Comparison of ENCODE assay signal across 23 cellular contexts in the genomic region with DNA sequence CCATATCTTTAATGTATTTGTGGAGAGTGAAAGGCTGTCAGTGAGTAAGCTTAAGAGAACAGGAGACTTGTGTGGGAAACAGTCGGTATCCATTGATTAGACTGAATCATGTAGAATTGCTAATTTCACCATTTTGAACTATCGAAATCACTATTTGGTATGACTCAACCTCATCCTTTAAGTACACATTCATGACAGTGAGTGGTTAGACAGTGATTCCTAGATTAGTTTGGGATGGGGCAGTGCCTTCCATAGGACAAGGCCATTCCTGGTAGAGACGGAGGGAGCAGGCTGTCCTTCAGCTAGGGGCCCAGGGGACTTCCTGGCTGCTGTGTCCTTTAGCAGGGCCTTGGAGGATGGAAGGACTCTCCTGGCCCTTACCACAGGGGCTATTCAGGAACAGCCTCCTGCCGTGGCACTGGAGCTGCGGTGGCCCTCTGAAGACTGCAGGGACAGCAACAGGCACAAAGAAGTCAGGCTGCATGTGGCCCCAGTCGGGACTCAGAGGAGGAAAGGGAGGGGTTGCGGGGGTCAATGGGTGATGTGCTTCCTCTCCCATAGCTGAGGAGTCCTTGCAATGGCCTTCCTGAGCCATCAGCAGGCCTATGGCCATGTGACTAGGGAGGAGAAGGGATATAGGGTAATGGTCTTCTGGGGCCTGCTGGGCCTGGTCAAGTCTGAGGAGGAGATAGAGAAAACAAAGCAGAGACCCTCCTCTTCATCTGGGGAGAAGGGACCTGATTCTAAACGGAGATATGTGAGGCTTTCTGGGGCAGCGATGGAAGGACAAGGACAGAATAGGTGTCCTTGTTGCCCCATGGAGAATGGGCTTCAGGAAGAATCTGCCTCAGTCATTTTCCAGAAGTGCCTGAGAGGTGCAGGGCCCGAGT. TPM values are rescaled to one million over a fixed set of nuclear protein-coding genes. Genes with fewer than 3 reads are reported as not detected.
DNase-seq lines count a peak whose midpoint lies in the region; ATAC-seq, FAIRE-seq and TF ChIP-seq lines count a peak whose summit lies in the region.
"Had no signal": no experiment of that assay in that cellular context is flagged by ENCODE, and none has a peak within 500 bp of the region (broad histone marks: within the 10 kb centered on the region; RNA-seq: fewer than 3 reads in every experiment).

No MANE protein-coding gene starts in this region.

- no peak overlapping the region for H4K5ac ChIP-seq in IMR-90 (ENCODE audit: low read depth, low read length)

- no peak overlapping the region for H3K9ac ChIP-seq in IMR-90 (ENCODE audit: low read depth, low read length)
- no peak overlapping the region for H3K9ac ChIP-seq in HepG2 (ENCODE audit: insufficient read depth, low read depth, low read length)
- H3K9ac ChIP-seq in colonic mucosa (ENCODE audit: low read depth in 2 of 2, low read length in 2 of 2), result no peak overlapping the region
- H3K9ac ChIP-seq: BLaER1 had no signal

- WGBS in IMR-90 (ENCODE audit: extremely low coverage in 2 of 2, insufficient read length in 1 of 2), 2 experiments, result 50% methylated on average over 1 of the region's 10 CpGs; no CpG with 5 or more reads in 1 of the 2 experiments
- WGBS in HepG2 (ENCODE audit: low lambda C conversion rate), result 44% methylated on average over 8 of the region's 10 CpGs

- in situ Hi-C loops in IMR-90 (cut with MboI; ENCODE audit: low sequenced_read_pairs) (no loop called here), HepG2 (cut with HindIII; ENCODE audit: extremely low pct_ligation_motif_present, low pct_unique_long_range_greater_than_20kb) (loop anchor here (5.0 kb wide), 1 partner anchor 35 kb away; no protein-coding TSS in a partner anchor)

- no peak overlapping the region for H2AK9ac ChIP-seq in IMR-90 (replicated peaks; ENCODE audit: low read depth, low read length, poor library complexity)

- no peak overlapping the region for H3K4me2 ChIP-seq in IMR-90 (ENCODE audit: low read depth, low read length)
- H3K4me2 ChIP-seq in HepG2 (ENCODE audit: low read depth, low read length), result no peak overlapping the region
- H3K4me2 ChIP-seq: BLaER1 had no signal

- no peak overlapping the region for H3K4me3 Mint-ChIP-seq in activated CD4-positive, alpha-beta T cell treated with anti-CD3 and anti-CD28 coated beads, Interleukin-2, amount 10 ng/mL, durations not matched to agents 24 days and 14 days
- H3K4me3 Mint-ChIP-seq in progenitor cell of endocrine pancreas (ENCODE audit: low read depth), result no peak overlapping the region
- no peak overlapping the region for H3K4me3 Mint-ChIP-seq in stimulated activated naive B cell treated with anti-CD40 and anti-IgM and Interleukin-4, amounts not matched to agents 10 μg/mL and 1 μg/mL and 100 μg/mL, for 72 hours
- H3K4me3 Mint-ChIP-seq: CD8-positive, alpha-beta T cell had no signal

- H3K56ac ChIP-seq in IMR-90 (ENCODE audit: extremely low read depth, insufficient read depth, low read length), result no peak overlapping the region

- TF ChIP-seq CTCF in IMR-90 (conservative IDR thresholded peaks at IDR 0.05; ENCODE audit: low read depth, low read length) (no peak), HepG2 (CRISPR knock-in tag; IDR thresholded peaks at IDR 0.05) (peak; percentile 13; the same call in 1 of the 2 replicates), progenitor cell of endocrine pancreas (IDR thresholded peaks at IDR 0.05; ENCODE audit: unreplicated experiment) (no peak), colonic mucosa (IDR thresholded peaks at IDR 0.05) (no peak)

- H2AK5ac ChIP-seq in IMR-90 (ENCODE audit: low read depth, low read length), result peak overlapping the region; percentile 16; the same call in 1 of the 2 replicates

- no peaks in the 10 kb centered on the region for H3K27me3 Mint-ChIP-seq in activated CD4-positive, alpha-beta T cell treated with anti-CD3 and anti-CD28 coated beads, Interleukin-2, amount 10 ng/mL, durations not matched to agents 24 days and 14 days
- H3K27me3 Mint-ChIP-seq in progenitor cell of endocrine pancreas, result no peaks in the 10 kb centered on the region
- H3K27me3 Mint-ChIP-seq in stimulated activated naive B cell treated with anti-CD40 and anti-IgM and Interleukin-4, amounts not matched to agents 10 μg/mL and 1 μg/mL and 100 μg/mL, for 72 hours, result peaks cover 0 to 6% of the 10 kb centered on the region in 2 donors

- H2AFZ ChIP-seq in IMR-90 (replicated peaks; ENCODE audit: low read length, poor library complexity), result no peak overlapping the region
- H2AFZ ChIP-seq in HepG2 (ENCODE audit: low read length), result no peak overlapping the region

- ATAC-seq in IMR-90 (ENCODE audit: low read depth), result no peak
- ATAC-seq in HepG2, result peak; percentile 14
- no peak for ATAC-seq in stimulated activated naive B cell treated with anti-CD40 and anti-IgM and Interleukin-4, amounts not matched to agents 10 μg/mL and 1 μg/mL and 100 μg/mL, for 72 hours (replicated peaks)
- ATAC-seq in left cardiac atrium, result no peak
- ATAC-seq: CD8-positive, alpha-beta T cell had no signal

- no peak overlapping the region for H3K14ac ChIP-seq in IMR-90 (replicated peaks; ENCODE audit: low read depth, low read length)

- H3K23ac ChIP-seq in IMR-90 (ENCODE audit: low read depth, low read length), result no peak overlapping the region

- DNase-seq in activated CD4-positive, alpha-beta T cell treated with anti-CD3 and anti-CD28 coated beads, Interleukin-2, amount 10 ng/mL, durations not matched to agents 24 days and 14 days, result no peak
- no peak for DNase-seq in activated CD4-positive, alpha-beta T cell treated with anti-CD3 and anti-CD28 coated beads for 1 hour
- DNase-seq in IMR-90, result no peak
- peak; percentile 78 for DNase-seq in HepG2 (ENCODE audit: low spot score)
- DNase-seq in progenitor cell of endocrine pancreas (ENCODE audit: low spot score, unreplicated experiment), result no peak
- DNase-seq in colonic mucosa, result no peak
- DNase-seq in stimulated activated naive B cell treated with anti-CD40 and anti-IgM and Interleukin-4, amounts not matched to agents 10 μg/mL and 1 μg/mL and 100 μg/mL, for 72 hours, result no peak
- no peak for DNase-seq in left cardiac atrium
- DNase-seq: 8988T; CD8-positive, alpha-beta T cell; DMS79 treated with DMSO at 0.1 percent for 48 hours; HCEC 1CT; NCI-H1930; NCI-H2171; NCI-H446 treated with DMSO at 0.1 percent for 48 hours; NK-92 treated with Interleukin-12 subunit alpha and Interleukin-12 subunit beta, amount 100 ng/mL, for 24 hours; OCI-M1 had no signal

- no peak overlapping the region for H2BK15ac ChIP-seq in IMR-90 (ENCODE audit: low read depth, low read length)

- no peaks in the 10 kb centered on the region for H3K36me3 ChIP-seq in IMR-90 (ENCODE audit: control insufficient read depth, insufficient read depth, low read length)
- peaks cover 23 to 41% of the 10 kb centered on the region in 2 experiments for H3K36me3 ChIP-seq in HepG2 (replicated peaks in 1 of 2; ENCODE audit: control insufficient read depth in 1 of 2, insufficient read depth in 2 of 2, low read length in 2 of 2)
- no peaks in the 10 kb centered on the region for H3K36me3 ChIP-seq in colonic mucosa
- H3K36me3 ChIP-seq: BLaER1 had no signal

- H3K9me3 ChIP-seq in IMR-90 (ENCODE audit: control insufficient read depth, insufficient read depth, low read length) (no peaks in the 10 kb centered on the region), HepG2 (ENCODE audit: low read length) (no peaks in the 10 kb centered on the region), colonic mucosa (no peaks in the 10 kb centered on the region)
- H3K9me3 ChIP-seq: BLaER1 had no signal

- H4K8ac ChIP-seq in IMR-90 (ENCODE audit: low read depth in 2 of 2, low read length in 2 of 2), result no peak overlapping the region

- TF ChIP-seq EP300 in HepG2 (IDR thresholded peaks at IDR 0.05; ENCODE audit: low read depth in 2 of 2, low read length in 2 of 2) (0 out of 4 replicates have a peak, but pooled peaks of 1 of the 2 experiments have one; percentile 11), HepG2 (CRISPR knock-in tag; IDR thresholded peaks at IDR 0.05; ENCODE audit: borderline replicate concordance) (no peak)

- POLR2A ChIA-PET in IMR-90 (lab: Charles Lee; ENCODE audit: unreplicated experiment) (no interaction called here), HepG2 (lab: Yijun Ruan, JAX) (interaction anchor here (1.0 to 5.4 kb wide), 21 partner anchors 9 to 221 kb away, joined by 3 to 88 read pairs (median 5); partner anchors contain the start of genes SERPINA1, SERPINA10, SERPINA2 and SERPINA6)

- no peak overlapping the region for H2BK120ac ChIP-seq in IMR-90 (ENCODE audit: low read depth, low read length)

- H2BK5ac ChIP-seq in IMR-90 (ENCODE audit: low read depth, low read length, poor library complexity, severe bottlenecking), result no peak overlapping the region

- H3K79me1 ChIP-seq in IMR-90 (ENCODE audit: low read depth in 1 of 2, low read length in 2 of 2), result no peaks in the 10 kb centered on the region

- H2BK20ac ChIP-seq in IMR-90 (ENCODE audit: low read depth, low read length), result no peak overlapping the region

- H3K9me3 Mint-ChIP-seq in activated CD4-positive, alpha-beta T cell treated with anti-CD3 and anti-CD28 coated beads, Interleukin-2, amount 10 ng/mL, durations not matched to agents 24 days and 14 days, result no peaks in the 10 kb centered on the region
- H3K9me3 Mint-ChIP-seq in progenitor cell of endocrine pancreas (ENCODE audit: low read depth), result no peaks in the 10 kb centered on the region
- no peaks in the 10 kb centered on the region for H3K9me3 Mint-ChIP-seq in stimulated activated naive B cell treated with anti-CD40 and anti-IgM and Interleukin-4, amounts not matched to agents 10 μg/mL and 1 μg/mL and 100 μg/mL, for 72 hours
- H3K9me3 Mint-ChIP-seq: CD8-positive, alpha-beta T cell had no signal

- H4K91ac ChIP-seq in IMR-90 (ENCODE audit: insufficient read depth, low read depth, low read length), result no peak overlapping the region

- peaks cover 12% of the 10 kb centered on the region for H3K9me1 ChIP-seq in IMR-90 (ENCODE audit: insufficient read depth, low read length)

- H3K36me3 Mint-ChIP-seq in activated CD4-positive, alpha-beta T cell treated with anti-CD3 and anti-CD28 coated beads, Interleukin-2, amount 10 ng/mL, durations not matched to agents 24 days and 14 days (ENCODE audit: low read depth), result no peaks in the 10 kb centered on the region
- peaks cover 22% of the 10 kb centered on the region for H3K36me3 Mint-ChIP-seq in progenitor cell of endocrine pancreas (ENCODE audit: insufficient read depth)
- H3K36me3 Mint-ChIP-seq in stimulated activated naive B cell treated with anti-CD40 and anti-IgM and Interleukin-4, amounts not matched to agents 10 μg/mL and 1 μg/mL and 100 μg/mL, for 72 hours, result no peaks in the 10 kb centered on the region
- H3K36me3 Mint-ChIP-seq: CD8-positive, alpha-beta T cell had no signal

- intact Hi-C loops in activated CD4-positive, alpha-beta T cell treated with anti-CD3 and anti-CD28 coated beads, Interleukin-2, amount 10 ng/mL, durations not matched to agents 24 days and 14 days (cut with micrococcal nuclease), result no loop called here
- intact Hi-C loops in IMR-90 (cut with micrococcal nuclease) (no loop called here), HepG2 (cut with micrococcal nuclease; ENCODE audit: unreplicated experiment) (loop anchor here (1.0 to 10.0 kb wide), 5 partner anchors 22 to 242 kb away; no protein-coding TSS in a partner anchor), colonic mucosa (cut with DNase I) (no loop called here), left cardiac atrium (cut with DNase I) (no loop called here)

- H4K20me1 ChIP-seq in IMR-90 (ENCODE audit: insufficient read depth, low read length) (no peaks in the 10 kb centered on the region), HepG2 (ENCODE audit: insufficient read depth, low read length) (peaks cover 55% of the 10 kb centered on the region)
- H4K20me1 ChIP-seq: BLaER1 had no signal

- TF ChIP-seq POLR2A in IMR-90 (IDR thresholded peaks at IDR 0.05; ENCODE audit: low read depth, low read length) (no peak), HepG2 (IDR thresholded peaks at IDR 0.05; ENCODE audit: insufficient read depth in 1 of 2, low read depth in 2 of 2, low read length in 2 of 2) (peak in 1 of 2 experiments; percentile 82; a peak in 3 of 4 replicates)

- CTCF ChIA-PET in IMR-90 (lab: Yijun Ruan, JAX) (no interaction called here), HepG2 (lab: Yijun Ruan, JAX; ENCODE audit: low intra/inter-chr PET ratio, low total read pairs) (interaction anchor here (1.0 to 1.2 kb wide), 3 partner anchors 22 to 36 kb away, joined by 3 to 4 read pairs (median 4); no protein-coding TSS in a partner anchor)

- H3K4me3 ChIP-seq in IMR-90 (ENCODE audit: insufficient read depth, low read depth, low read length) (no peak overlapping the region), HepG2 (replicated peaks in 1 of 3; ENCODE audit: insufficient read depth in 1 of 3, low read depth in 2 of 3, low read length in 3 of 3) (no peak overlapping the region), colonic mucosa (no peak overlapping the region)
- H3K4me3 ChIP-seq: BLaER1 had no signal

- FAIRE-seq in HepG2 (lab: Jason Lieb, UNC), result peak; percentile 79
- FAIRE-seq: D721Med, G401.6, HTR-8/SVneo had no signal

- no peak overlapping the region for H3K18ac ChIP-seq in IMR-90 (ENCODE audit: low read depth, low read length)

- BruUV-seq in IMR-90 (replicated peaks; lab: Mats Ljungman, UMichigan) (no TSS peak), HepG2 (replicated peaks; lab: Mats Ljungman, UMichigan) (TSS peak; percentile 2)

- H3K4ac ChIP-seq in IMR-90 (ENCODE audit: low read depth, low read length), result no peak overlapping the region

- H3K4me1 ChIP-seq in IMR-90 (ENCODE audit: control insufficient read depth, insufficient read depth, low read length), result peaks cover 7% of the 10 kb centered on the region
- peaks cover 100% of the 10 kb centered on the region for H3K4me1 ChIP-seq in HepG2 (ENCODE audit: insufficient read depth, low read length)
- no peaks in the 10 kb centered on the region for H3K4me1 ChIP-seq in colonic mucosa

- H3K27ac Mint-ChIP-seq in activated CD4-positive, alpha-beta T cell treated with anti-CD3 and anti-CD28 coated beads, Interleukin-2, amount 10 ng/mL, durations not matched to agents 24 days and 14 days, result peak overlapping the region; percentile 12
- peak overlapping the region; percentile 50 for H3K27ac Mint-ChIP-seq in progenitor cell of endocrine pancreas
- H3K27ac Mint-ChIP-seq in stimulated activated naive B cell treated with anti-CD40 and anti-IgM and Interleukin-4, amounts not matched to agents 10 μg/mL and 1 μg/mL and 100 μg/mL, for 72 hours, result no peak overlapping the region
- H3K27ac Mint-ChIP-seq: CD8-positive, alpha-beta T cell had no signal

- no peak for TF ChIP-seq RAD21 in IMR-90 (IDR thresholded peaks at IDR 0.05; ENCODE audit: low read length)
- no peak for TF ChIP-seq RAD21 in HepG2 (CRISPR knock-in tag; IDR thresholded peaks at IDR 0.05)

- H3K79me2 ChIP-seq in HepG2 (ENCODE audit: insufficient read depth, low read length), result peaks cover 4% of the 10 kb centered on the region

- H3K27me3 ChIP-seq in IMR-90 (ENCODE audit: control insufficient read depth, insufficient read depth, low read length) (no peaks in the 10 kb centered on the region; the same call in 1 of the 2 replicates), HepG2 (ENCODE audit: control insufficient read depth in 1 of 2, insufficient read depth in 2 of 2, low read length in 2 of 2) (no peaks in the 10 kb centered on the region), colonic mucosa (no peaks in the 10 kb centered on the region)
- H3K27me3 ChIP-seq: BLaER1 had no signal

- dilution Hi-C loops in IMR-90 (cut with HindIII; ENCODE audit: low sequenced_read_pairs, unreplicated experiment), result no loop called here

- no peaks in the 10 kb centered on the region for H3K4me1 Mint-ChIP-seq in activated CD4-positive, alpha-beta T cell treated with anti-CD3 and anti-CD28 coated beads, Interleukin-2, amount 10 ng/mL, durations not matched to agents 24 days and 14 days
- H3K4me1 Mint-ChIP-seq in progenitor cell of endocrine pancreas (ENCODE audit: low read depth), result peaks cover 14% of the 10 kb centered on the region
- no peaks in the 10 kb centered on the region for H3K4me1 Mint-ChIP-seq in stimulated activated naive B cell treated with anti-CD40 and anti-IgM and Interleukin-4, amounts not matched to agents 10 μg/mL and 1 μg/mL and 100 μg/mL, for 72 hours

- no peak overlapping the region for H3K27ac ChIP-seq in IMR-90 (ENCODE audit: insufficient read depth, low read length)
- peak overlapping the region; percentile 41 for H3K27ac ChIP-seq in HepG2 (ENCODE audit: extremely low read length, insufficient read depth, low read length)
- no peak overlapping the region for H3K27ac ChIP-seq in colonic mucosa
- H3K27ac ChIP-seq: BLaER1, HL-60 had no signal

RNA-seq across cellular contexts. Expression of gene SERPINA2, which starts 10.7 kb away (rescaled TPM):
- total RNA-seq in activated CD4-positive, alpha-beta T cell treated with anti-CD3 and anti-CD28 coated beads, Interleukin-2, amount 10 ng/mL, durations not matched to agents 24 days and 14 days, result not detected in 2 replicates
- total RNA-seq in IMR-90 (2012; rRNA removed) (not detected in 2 replicates), HepG2 (2016; rRNA removed; fragmentation: Illumina TruSeq; extraction: Trizol) (0.24 TPM in 1 of 2 replicates, not detected in the other), progenitor cell of endocrine pancreas (not detected in 2 replicates), colonic mucosa (not detected), left cardiac atrium (not detected)
- polyA plus RNA-seq in IMR-90 (2012; rRNA removed) (not detected in 2 replicates), HepG2 (2011; rRNA removed) (0.08 TPM in 1 of 2 replicates, not detected in the other)
- not detected in 2 replicates for polyA plus RNA-seq in IMR-90 (2012; cell fraction: cytosol; rRNA removed)
- not detected in 2 replicates for polyA plus RNA-seq in IMR-90 (2012; cell fraction: nucleus; rRNA removed; ENCODE audit: low replicate concordance)
- not detected in 2 replicates for total RNA-seq in HepG2 (2016; cell fraction: cytosol; rRNA removed; fragmentation: Illumina TruSeq; extraction: Trizol; ENCODE audit: low read depth)
- total RNA-seq in HepG2 (2016; cell fraction: insoluble cytoplasmic fraction; rRNA removed; fragmentation: Illumina TruSeq; extraction: Trizol), result 0.21 TPM in 1 of 2 replicates, not detected in the other
- not detected in 2 replicates for total RNA-seq in HepG2 (2016; cell fraction: membrane; rRNA removed; fragmentation: Illumina TruSeq; extraction: Trizol)
- total RNA-seq in HepG2 (2016; cell fraction: nucleus; rRNA removed; fragmentation: Illumina TruSeq; extraction: Trizol), result not detected in 2 replicates
- not detected in 2 replicates for polyA plus RNA-seq in HepG2 (2011; cell fraction: cytosol; rRNA removed)
- 0.81 and 0.84 TPM in 2 replicates for polyA plus RNA-seq in HepG2 (2011; cell fraction: nucleus; rRNA removed)
- 0.17 TPM in 1 of 2 replicates, not detected in the other for polyA plus RNA-seq in HepG2 (2012)
- not detected in 2 replicates for polyA plus RNA-seq in HepG2 (2016; cell fraction: cytosol; fragmentation: Illumina TruSeq; extraction: Trizol; ENCODE audit: low read depth)
- polyA plus RNA-seq in HepG2 (2016; cell fraction: insoluble cytoplasmic fraction; fragmentation: Illumina TruSeq; extraction: Trizol; ENCODE audit: low read depth), result not detected in 2 replicates
- 0.21 TPM in 1 of 2 replicates, not detected in the other for polyA plus RNA-seq in HepG2 (2016; cell fraction: membrane; fragmentation: Illumina TruSeq; extraction: Trizol; ENCODE audit: low read depth)
- polyA plus RNA-seq in HepG2 (2016; cell fraction: nucleus; fragmentation: Illumina TruSeq; extraction: Trizol; ENCODE audit: insufficient read depth, low read depth), result not detected in 2 replicates
- not detected in 2 replicates for polyA minus RNA-seq in HepG2 (2011; rRNA and poly(A)+ RNA removed; ENCODE audit: low replicate concordance)
- polyA minus RNA-seq in HepG2 (2011; cell fraction: cytosol; rRNA and poly(A)+ RNA removed), result not detected in 2 replicates
- polyA minus RNA-seq in HepG2 (2011; cell fraction: nucleus; rRNA and poly(A)+ RNA removed), result 0.87 and 1.4 TPM in 2 replicates
- total RNA-seq: CD8-positive, alpha-beta T cell; RPMI7951 had no signal

RNA-seq across cellular contexts. Expression of gene SERPINA1, which starts 11.2 kb away (rescaled TPM):
- 0.59 and 0.96 TPM in 2 replicates for total RNA-seq in activated CD4-positive, alpha-beta T cell treated with anti-CD3 and anti-CD28 coated beads, Interleukin-2, amount 10 ng/mL, durations not matched to agents 24 days and 14 days
- total RNA-seq in IMR-90 (2012; rRNA removed) (0.54 and 0.56 TPM in 2 replicates), HepG2 (2016; rRNA removed; fragmentation: Illumina TruSeq; extraction: Trizol) (2,013 and 3,266 TPM in 2 replicates), progenitor cell of endocrine pancreas (411 and 431 TPM in 2 replicates), colonic mucosa (100 to 1,000 TPM; 153 to 278 TPM), left cardiac atrium (10 to 100 TPM in 1 of 2 donors, 1 to 10 TPM in 1; 7.1 to 18.2 TPM)
- polyA plus RNA-seq in IMR-90 (2012; rRNA removed) (1.2 and 1.4 TPM in 2 replicates), HepG2 (2011; rRNA removed) (11,015 and 14,177 TPM in 2 replicates)
- polyA plus RNA-seq in IMR-90 (2012; cell fraction: cytosol; rRNA removed), result 0.85 and 1.2 TPM in 2 replicates
- 0.29 and 0.33 TPM in 2 replicates for polyA plus RNA-seq in IMR-90 (2012; cell fraction: nucleus; rRNA removed; ENCODE audit: low replicate concordance)
- 1,032 and 1,133 TPM in 2 replicates for total RNA-seq in HepG2 (2016; cell fraction: cytosol; rRNA removed; fragmentation: Illumina TruSeq; extraction: Trizol; ENCODE audit: low read depth)
- 1,778 and 3,168 TPM in 2 replicates for total RNA-seq in HepG2 (2016; cell fraction: insoluble cytoplasmic fraction; rRNA removed; fragmentation: Illumina TruSeq; extraction: Trizol)
- total RNA-seq in HepG2 (2016; cell fraction: membrane; rRNA removed; fragmentation: Illumina TruSeq; extraction: Trizol), result 2,429 and 2,540 TPM in 2 replicates
- 3,105 and 3,600 TPM in 2 replicates for total RNA-seq in HepG2 (2016; cell fraction: nucleus; rRNA removed; fragmentation: Illumina TruSeq; extraction: Trizol)
- 9,533 and 11,655 TPM in 2 replicates for polyA plus RNA-seq in HepG2 (2011; cell fraction: cytosol; rRNA removed)
- polyA plus RNA-seq in HepG2 (2011; cell fraction: nucleus; rRNA removed), result 2,313 and 3,208 TPM in 2 replicates
- polyA plus RNA-seq in HepG2 (2012), result 7,481 and 10,843 TPM in 2 replicates
- 4,767 and 4,962 TPM in 2 replicates for polyA plus RNA-seq in HepG2 (2016; cell fraction: cytosol; fragmentation: Illumina TruSeq; extraction: Trizol; ENCODE audit: low read depth)
- polyA plus RNA-seq in HepG2 (2016; cell fraction: insoluble cytoplasmic fraction; fragmentation: Illumina TruSeq; extraction: Trizol; ENCODE audit: low read depth), result 4,118 and 4,730 TPM in 2 replicates
- 6,083 and 6,679 TPM in 2 replicates for polyA plus RNA-seq in HepG2 (2016; cell fraction: membrane; fragmentation: Illumina TruSeq; extraction: Trizol; ENCODE audit: low read depth)
- polyA plus RNA-seq in HepG2 (2016; cell fraction: nucleus; fragmentation: Illumina TruSeq; extraction: Trizol; ENCODE audit: insufficient read depth, low read depth), result 8,870 and 9,648 TPM in 2 replicates
- 7.6 and 11,192 TPM in 2 replicates for polyA minus RNA-seq in HepG2 (2011; rRNA and poly(A)+ RNA removed; ENCODE audit: low replicate concordance)
- 3,443 and 4,995 TPM in 2 replicates for polyA minus RNA-seq in HepG2 (2011; cell fraction: cytosol; rRNA and poly(A)+ RNA removed)
- 1,177 and 2,207 TPM in 2 replicates for polyA minus RNA-seq in HepG2 (2011; cell fraction: nucleus; rRNA and poly(A)+ RNA removed)

RNA-seq across cellular contexts. Expression of gene SERPINA6, which starts 54.1 kb away (rescaled TPM):
- total RNA-seq in activated CD4-positive, alpha-beta T cell treated with anti-CD3 and anti-CD28 coated beads, Interleukin-2, amount 10 ng/mL, durations not matched to agents 24 days and 14 days, result not detected in 2 replicates
- not detected in 2 replicates for total RNA-seq in IMR-90 (2012; rRNA removed)
- not detected in 2 replicates for polyA plus RNA-seq in IMR-90 (2012; rRNA removed)
- polyA plus RNA-seq in IMR-90 (2012; cell fraction: cytosol; rRNA removed), result not detected in 2 replicates
- polyA plus RNA-seq in IMR-90 (2012; cell fraction: nucleus; rRNA removed; ENCODE audit: low replicate concordance), result not detected in 2 replicates
- total RNA-seq in HepG2 (2016; rRNA removed; fragmentation: Illumina TruSeq; extraction: Trizol), result 144 and 260 TPM in 2 replicates
- total RNA-seq in HepG2 (2016; cell fraction: cytosol; rRNA removed; fragmentation: Illumina TruSeq; extraction: Trizol; ENCODE audit: low read depth), result 46.5 and 59.8 TPM in 2 replicates
- total RNA-seq in HepG2 (2016; cell fraction: insoluble cytoplasmic fraction; rRNA removed; fragmentation: Illumina TruSeq; extraction: Trizol), result 147 and 255 TPM in 2 replicates
- 72.4 and 91.0 TPM in 2 replicates for total RNA-seq in HepG2 (2016; cell fraction: membrane; rRNA removed; fragmentation: Illumina TruSeq; extraction: Trizol)
- total RNA-seq in HepG2 (2016; cell fraction: nucleus; rRNA removed; fragmentation: Illumina TruSeq; extraction: Trizol), result 209 and 232 TPM in 2 replicates
- polyA plus RNA-seq in HepG2 (2011; rRNA removed), result 333 and 391 TPM in 2 replicates
- 334 and 367 TPM in 2 replicates for polyA plus RNA-seq in HepG2 (2011; cell fraction: cytosol; rRNA removed)
- 148 and 149 TPM in 2 replicates for polyA plus RNA-seq in HepG2 (2011; cell fraction: nucleus; rRNA removed)
- 165 and 183 TPM in 2 replicates for polyA plus RNA-seq in HepG2 (2012)
- polyA plus RNA-seq in HepG2 (2016; cell fraction: cytosol; fragmentation: Illumina TruSeq; extraction: Trizol; ENCODE audit: low read depth), result 50.8 and 68.1 TPM in 2 replicates
- 148 and 161 TPM in 2 replicates for polyA plus RNA-seq in HepG2 (2016; cell fraction: insoluble cytoplasmic fraction; fragmentation: Illumina TruSeq; extraction: Trizol; ENCODE audit: low read depth)
- 59.5 and 79.3 TPM in 2 replicates for polyA plus RNA-seq in HepG2 (2016; cell fraction: membrane; fragmentation: Illumina TruSeq; extraction: Trizol; ENCODE audit: low read depth)
- 298 and 309 TPM in 2 replicates for polyA plus RNA-seq in HepG2 (2016; cell fraction: nucleus; fragmentation: Illumina TruSeq; extraction: Trizol; ENCODE audit: insufficient read depth, low read depth)
- polyA minus RNA-seq in HepG2 (2011; rRNA and poly(A)+ RNA removed; ENCODE audit: low replicate concordance), result 295 TPM in 1 of 2 replicates, not detected in the other
- 62.1 and 78.1 TPM in 2 replicates for polyA minus RNA-seq in HepG2 (2011; cell fraction: cytosol; rRNA and poly(A)+ RNA removed)
- polyA minus RNA-seq in HepG2 (2011; cell fraction: nucleus; rRNA and poly(A)+ RNA removed), result 54.3 and 66.5 TPM in 2 replicates
- 1.6 and 2.0 TPM in 2 replicates for total RNA-seq in progenitor cell of endocrine pancreas
- total RNA-seq in colonic mucosa, result 1 to 10 TPM; 3.4 to 5.7 TPM
- not detected for total RNA-seq in left cardiac atrium
- total RNA-seq: CD8-positive, alpha-beta T cell had no signal

Comparison
In these comparisons a context has a peak if more than half of its experiments do, and no peak if none do; other contexts are left out.
1. RNA of gene SERPINA1, which starts 11.2 kb away (total RNA-seq): 1,032 to 3,600 TPM in HepG2, 411 to 431 TPM in progenitor cell of endocrine pancreas and 153 to 278 TPM in colonic mucosa; 7.1 to 18.2 TPM in left cardiac atrium, 0.59 to 0.96 TPM in activated CD4-positive, alpha-beta T cell treated with anti-CD3 and anti-CD28 coated beads, Interleukin-2, amount 10 ng/mL, durations not matched to agents 24 days and 14 days and 0.54 to 0.56 TPM in IMR-90; every median in the first group is over 4 times any median in the second.
2. RNA of gene SERPINA6, which starts 54.1 kb away (total RNA-seq): 46.5 to 260 TPM in HepG2; 3.4 to 5.7 TPM in colonic mucosa, 1.6 to 2.0 TPM in progenitor cell of endocrine pancreas, not detected in activated CD4-positive, alpha-beta T cell treated with anti-CD3 and anti-CD28 coated beads, Interleukin-2, amount 10 ng/mL, durations not matched to agents 24 days and 14 days, not detected in IMR-90 and not detected in left cardiac atrium; every median in the first group is over 4 times any median in the second.